26 cellular contexts compared by ENCODE assay signal in the genomic region with DNA sequence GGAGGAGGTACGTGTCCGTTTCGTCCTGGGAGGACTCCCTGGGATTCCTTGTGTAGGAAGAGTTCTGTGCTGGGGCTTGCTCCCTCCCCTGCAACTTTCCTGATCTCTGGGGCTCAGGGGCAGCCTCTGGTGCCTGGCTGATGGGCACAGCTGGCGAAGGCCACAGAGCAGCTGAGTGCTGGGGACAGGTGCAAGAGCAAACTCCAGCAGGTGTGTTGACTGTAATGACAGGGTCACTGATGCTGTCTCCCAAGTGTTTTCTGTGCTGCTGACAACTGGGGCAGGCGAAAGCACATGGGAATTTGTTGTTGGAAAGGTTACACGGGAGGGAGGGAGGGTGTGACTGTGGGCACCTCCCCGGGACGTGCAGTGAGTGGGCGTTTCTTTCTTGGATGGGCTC. TPM values are rescaled to one million over a fixed set of nuclear protein-coding genes. Genes with fewer than 3 reads are reported as not detected.
A peak's percentile ranks its signal among the peaks of the same experiment; 100 is the strongest.
DNase-seq lines count a peak whose midpoint lies in the region; ATAC-seq and TF ChIP-seq lines count a peak whose summit lies in the region.
"Had no signal": no experiment of that assay in that cellular context is flagged by ENCODE, and none has a peak within 500 bp of the region (broad histone marks: within the 10 kb centered on the region; RNA-seq: fewer than 3 reads in every experiment).

No MANE protein-coding gene starts in this region.

- intact Hi-C loops in Right ventricle myocardium superior (cut with DNase I) = no loop called here
- intact Hi-C loops in left cardiac atrium (cut with DNase I) = no loop called here
- intact Hi-C loops in thyroid gland (cut with DNase I) = no loop called here

- CTCF ChIA-PET in activated CD4-positive, alpha-beta T cell treated with anti-CD3 and anti-CD28 coated beads, Interleukin-2, amount 10 ng/mL, durations not matched to agents 7 days and 5 days (lab: Charles Lee) = interaction anchor here (2.0 kb wide), 1 partner anchor 14 kb away, joined by 8 read pairs; no protein-coding TSS in a partner anchor

- no peaks in the 10 kb centered on the region for H3K27me3 ChIP-seq in RWPE2 (ENCODE audit: insufficient read depth, poor library complexity, severe bottlenecking)
- no peaks in the 10 kb centered on the region for H3K27me3 ChIP-seq in thyroid gland

- H3K36me3 ChIP-seq in RWPE2 (ENCODE audit: low read depth) (no peaks in the 10 kb centered on the region), thyroid gland (no peaks in the 10 kb centered on the region)

- H3K9me3 Mint-ChIP-seq in nephron = no peaks in the 10 kb centered on the region
- H3K9me3 Mint-ChIP-seq in activated CD4-positive, alpha-beta T cell treated with anti-CD3 and anti-CD28 coated beads, Interleukin-2, amount 10 ng/mL, durations not matched to agents 7 days and 5 days = no peaks in the 10 kb centered on the region
- H3K9me3 Mint-ChIP-seq: CD8-positive, alpha-beta T cell had no signal

- ATAC-seq in Right ventricle myocardium superior (ENCODE audit: poor library complexity) (no peak), left cardiac atrium (no peak), RWPE2 (ENCODE audit: low read depth) (no peak), SK-N-SH treated with all-trans-retinoic acid at 6 μM for 48 hours (no peak)
- ATAC-seq: CD8-positive, alpha-beta T cell; HCT116 had no signal

- H3K4me3 ChIP-seq in RWPE2 (ENCODE audit: severe bottlenecking) (no peak overlapping the region), thyroid gland (replicated peaks in 1 of 3) (no peak overlapping the region)
- H3K4me3 ChIP-seq: PC-9 had no signal

- H3K36me3 Mint-ChIP-seq in nephron (ENCODE audit: low read depth) = no peaks in the 10 kb centered on the region
- H3K36me3 Mint-ChIP-seq in activated CD4-positive, alpha-beta T cell treated with anti-CD3 and anti-CD28 coated beads, Interleukin-2, amount 10 ng/mL, durations not matched to agents 7 days and 5 days (ENCODE audit: low read depth) = no peaks in the 10 kb centered on the region
- H3K36me3 Mint-ChIP-seq: CD8-positive, alpha-beta T cell had no signal

- H3K27ac Mint-ChIP-seq in nephron = peak overlapping the region in 2 of 3 experiments; percentile 32 to 56
- no peak overlapping the region for H3K27ac Mint-ChIP-seq in activated CD4-positive, alpha-beta T cell treated with anti-CD3 and anti-CD28 coated beads, Interleukin-2, amount 10 ng/mL, durations not matched to agents 7 days and 5 days
- H3K27ac Mint-ChIP-seq: CD8-positive, alpha-beta T cell had no signal

- H3K9me3 ChIP-seq in RWPE2 (ENCODE audit: severe bottlenecking) (no peaks in the 10 kb centered on the region), thyroid gland (no peaks in the 10 kb centered on the region)

- peaks cover 36% of the 10 kb centered on the region for H3K27me3 Mint-ChIP-seq in nephron (ENCODE audit: low read depth)
- peaks cover 22% of the 10 kb centered on the region for H3K27me3 Mint-ChIP-seq in activated CD4-positive, alpha-beta T cell treated with anti-CD3 and anti-CD28 coated beads, Interleukin-2, amount 10 ng/mL, durations not matched to agents 7 days and 5 days

- TF ChIP-seq CTCF in RWPE2 (IDR thresholded peaks at IDR 0.05; ENCODE audit: poor library complexity, severe bottlenecking) = no peak
- TF ChIP-seq CTCF in nephron (IDR thresholded peaks at IDR 0.05; ENCODE audit: unreplicated experiment in 3 of 3) = no peak
- no peak for TF ChIP-seq CTCF in thyroid gland (IDR thresholded peaks at IDR 0.05)
- TF ChIP-seq CTCF in GM13976 (IDR thresholded peaks at IDR 0.05; ENCODE audit: borderline replicate concordance, control extremely low read depth, extremely low read depth, insufficient read depth, missing control alignments) = no peak

- POLR2A ChIA-PET in activated CD4-positive, alpha-beta T cell treated with anti-CD3 and anti-CD28 coated beads, Interleukin-2, amount 10 ng/mL, durations not matched to agents 7 days and 5 days (lab: Charles Lee) = no interaction called here

- peak; percentile 10 for DNase-seq in Right ventricle myocardium superior
- DNase-seq in left cardiac atrium = no peak
- DNase-seq in RWPE2 (ENCODE audit: low spot score) = no peak
- DNase-seq in thyroid gland = peak in 1 of 2 donors; percentile 17
- no peak for DNase-seq in activated CD4-positive, alpha-beta T cell treated with anti-CD3 and anti-CD28 coated beads, Interleukin-2, amount 10 ng/mL, durations not matched to agents 7 days and 5 days
- DNase-seq in GM13976 (ENCODE audit: low spot score) = no peak
- DNase-seq: Caco-2; CD8-positive, alpha-beta T cell; GOT3; MV-4-11; NCI-H1105; NCI-H1436 treated with DMSO at 0.1 percent for 48 hours; NCI-H1930; NCI-H2107; NCI-H524; NCI-H82; NK-92 treated with Interleukin-12 subunit alpha and Interleukin-12 subunit beta, amount 100 ng/mL, for 24 hours; PC-9 had no signal

- H3K4me3 Mint-ChIP-seq in nephron = peak overlapping the region in 1 of 3 experiments; percentile 41
- no peak overlapping the region for H3K4me3 Mint-ChIP-seq in activated CD4-positive, alpha-beta T cell treated with anti-CD3 and anti-CD28 coated beads, Interleukin-2, amount 10 ng/mL, durations not matched to agents 7 days and 5 days
- H3K4me3 Mint-ChIP-seq: B cell; CD8-positive, alpha-beta T cell had no signal

- TF ChIP-seq POLR2A in thyroid gland (IDR thresholded peaks at IDR 0.05) = no peak

- WGBS in thyroid gland, 2 donors = 70 to 74% methylated on average over 9 of the region's 9 CpGs

- peaks cover 18% of the 10 kb centered on the region for H3K4me1 Mint-ChIP-seq in nephron
- peaks cover 11% of the 10 kb centered on the region for H3K4me1 Mint-ChIP-seq in activated CD4-positive, alpha-beta T cell treated with anti-CD3 and anti-CD28 coated beads, Interleukin-2, amount 10 ng/mL, durations not matched to agents 7 days and 5 days

- in situ Hi-C loops in GM13976 (cut with MboI; ENCODE audit: low sequenced_read_pairs, unreplicated experiment) = loop anchor here (25.0 kb wide), 1 partner anchor 258 kb away; no protein-coding TSS in a partner anchor

- H3K27ac ChIP-seq in RWPE2 (ENCODE audit: poor library complexity, severe bottlenecking) = peak overlapping the region; percentile 72
- peak overlapping the region; percentile 30 to 63 (median 44) for H3K27ac ChIP-seq in thyroid gland
- H3K27ac ChIP-seq: 22Rv1, HL-60, PC-9 had no signal

- H3K4me1 ChIP-seq in RWPE2 (ENCODE audit: insufficient read depth, poor library complexity, severe bottlenecking) (peaks cover 36% of the 10 kb centered on the region), thyroid gland (peaks cover 15 to 32% of the 10 kb centered on the region in 2 donors)

TF ChIP-seq in SK-N-SH treated with all-trans-retinoic acid at 6 μM for 48 hours, 23 proteins besides CTCF, POLR2A, EP300 and RAD21:
- no peak for TF ChIP-seq ARNTL (CRISPR knock-in tag; IDR thresholded peaks at IDR 0.05; ENCODE audit: borderline replicate concordance, low read depth)
- no peak for TF ChIP-seq ISL1 (CRISPR knock-in tag; IDR thresholded peaks at IDR 0.05)
- no peak for TF ChIP-seq ESRRG (CRISPR knock-in tag; IDR thresholded peaks at IDR 0.05)
- TF ChIP-seq TCF4 (CRISPR knock-in tag; IDR thresholded peaks at IDR 0.05; ENCODE audit: borderline replicate concordance) = no peak
- no peak for TF ChIP-seq PPARA (CRISPR knock-in tag; IDR thresholded peaks at IDR 0.05; ENCODE audit: borderline replicate concordance)
- TF ChIP-seq, protein P1, sequence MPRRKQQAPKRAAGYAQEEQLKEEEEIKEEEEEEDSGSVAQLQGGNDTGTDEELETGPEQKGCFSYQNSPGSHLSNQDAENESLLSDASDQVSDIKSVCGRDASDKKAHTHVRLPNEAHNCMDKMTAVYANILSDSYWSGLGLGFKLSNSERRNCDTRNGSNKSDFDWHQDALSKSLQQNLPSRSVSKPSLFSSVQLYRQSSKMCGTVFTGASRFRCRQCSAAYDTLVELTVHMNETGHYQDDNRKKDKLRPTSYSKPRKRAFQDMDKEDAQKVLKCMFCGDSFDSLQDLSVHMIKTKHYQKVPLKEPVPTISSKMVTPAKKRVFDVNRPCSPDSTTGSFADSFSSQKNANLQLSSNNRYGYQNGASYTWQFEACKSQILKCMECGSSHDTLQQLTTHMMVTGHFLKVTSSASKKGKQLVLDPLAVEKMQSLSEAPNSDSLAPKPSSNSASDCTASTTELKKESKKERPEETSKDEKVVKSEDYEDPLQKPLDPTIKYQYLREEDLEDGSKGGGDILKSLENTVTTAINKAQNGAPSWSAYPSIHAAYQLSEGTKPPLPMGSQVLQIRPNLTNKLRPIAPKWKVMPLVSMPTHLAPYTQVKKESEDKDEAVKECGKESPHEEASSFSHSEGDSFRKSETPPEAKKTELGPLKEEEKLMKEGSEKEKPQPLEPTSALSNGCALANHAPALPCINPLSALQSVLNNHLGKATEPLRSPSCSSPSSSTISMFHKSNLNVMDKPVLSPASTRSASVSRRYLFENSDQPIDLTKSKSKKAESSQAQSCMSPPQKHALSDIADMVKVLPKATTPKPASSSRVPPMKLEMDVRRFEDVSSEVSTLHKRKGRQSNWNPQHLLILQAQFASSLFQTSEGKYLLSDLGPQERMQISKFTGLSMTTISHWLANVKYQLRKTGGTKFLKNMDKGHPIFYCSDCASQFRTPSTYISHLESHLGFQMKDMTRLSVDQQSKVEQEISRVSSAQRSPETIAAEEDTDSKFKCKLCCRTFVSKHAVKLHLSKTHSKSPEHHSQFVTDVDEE (CRISPR knock-in tag; IDR thresholded peaks at IDR 0.05) = no peak
- no peak for TF ChIP-seq TOX (CRISPR knock-in tag; IDR thresholded peaks at IDR 0.05; ENCODE audit: borderline replicate concordance)
- TF ChIP-seq ZNF8 (CRISPR knock-in tag; IDR thresholded peaks at IDR 0.05) = no peak

RNA-seq across cellular contexts. Expression of a gene that starts 21.6 kb away (rescaled TPM):
- 2.4 TPM for total RNA-seq in Right ventricle myocardium superior
- total RNA-seq in left cardiac atrium = not detected
- not detected for total RNA-seq in thyroid gland
- not detected for total RNA-seq in activated CD4-positive, alpha-beta T cell treated with anti-CD3 and anti-CD28 coated beads, Interleukin-2, amount 10 ng/mL, durations not matched to agents 7 days and 5 days
- total RNA-seq: B cell; Caco-2; CD8-positive, alpha-beta T cell; M059J; PC-9; RPMI7951 had no signal

RNA-seq across cellular contexts. Expression of a gene that starts 40.0 kb away (rescaled TPM):
- total RNA-seq in Right ventricle myocardium superior (0.16 TPM), left cardiac atrium (under 1 TPM; 0.18 to 0.74 TPM), thyroid gland (1 to 10 TPM in 3 of 4 donors, under 1 TPM in 1; 0.79 to 6.7 (median 1.4) TPM)
- not detected for total RNA-seq in activated CD4-positive, alpha-beta T cell treated with anti-CD3 and anti-CD28 coated beads, Interleukin-2, amount 10 ng/mL, durations not matched to agents 7 days and 5 days
- total RNA-seq: B cell; CD8-positive, alpha-beta T cell; PC-9 had no signal
